Comparison of ENCODE assay signal across 17 cellular contexts in genomic region chrY:12546746-12547420, GRCh38.
DNase-seq lines count a peak whose midpoint lies in the region; ATAC-seq, FAIRE-seq and TF ChIP-seq lines count a peak whose summit lies in the region.
"Had no signal": no experiment of that assay in that cellular context is flagged by ENCODE, and none has a peak within 500 bp of the region (broad histone marks: within the 10 kb centered on the region; RNA-seq: fewer than 3 reads in every experiment).

No MANE protein-coding gene starts in this region.

- WGBS in mesendoderm (ENCODE audit: extremely low coverage, insufficient coverage, low lambda C conversion rate): no CpG with 5 or more reads among the region's 9 CpGs

- no peak overlapping the region; the same call in 1 of the 2 replicates for H3K4me3 Mint-ChIP-seq in HFFc6
- H3K4me3 Mint-ChIP-seq in stimulated activated naive CD8-positive, alpha-beta T cell treated with anti-CD3 and anti-CD28 coated beads, Interleukin-15, Interleukin-2, amounts not matched to agents 100 ng/mL and 50 ng/mL, for 24 hours: no peak overlapping the region
- H3K4me3 Mint-ChIP-seq: H9 had no signal

- no peaks in the 10 kb centered on the region for H3K79me2 ChIP-seq in mesendoderm (ENCODE audit: control insufficient read depth, insufficient read depth, low read length)

- no peaks in the 10 kb centered on the region for H3K79me1 ChIP-seq in mesendoderm (ENCODE audit: low read length)

- TF ChIP-seq CTCF in HFFc6 (IDR thresholded peaks at IDR 0.05) (no peak), D721Med (IDR thresholded peaks at IDR 0.05; ENCODE audit: insufficient read depth, missing control alignments) (no peak)

- no peaks in the 10 kb centered on the region; the same call in 1 of the 2 replicates for H3K9me3 Mint-ChIP-seq in HFFc6
- H3K9me3 Mint-ChIP-seq in stimulated activated naive CD8-positive, alpha-beta T cell treated with anti-CD3 and anti-CD28 coated beads, Interleukin-15, Interleukin-2, amounts not matched to agents 100 ng/mL and 50 ng/mL, for 24 hours: no peaks in the 10 kb centered on the region
- H3K9me3 Mint-ChIP-seq: H9 had no signal

- no peak overlapping the region for H3K4ac ChIP-seq in mesendoderm (ENCODE audit: low read depth, low read length)

- DNase-seq in activated CD4-positive, CD25-positive, alpha-beta regulatory T cell (lab: John Stamatoyannopoulos, UW): no peak
- DNase-seq in HFFc6 (no peak), mesendoderm (peak; percentile 23), GOT3 (lab: John Stamatoyannopoulos, UW) (no peak), D721Med (ENCODE audit: insufficient read length, low spot score) (no peak)
- no peak for DNase-seq in activated effector memory CD4-positive, alpha-beta T cell treated with Interleukin-2 at 50 U/mL for 16 hours
- DNase-seq: C1 segment of cervical spinal cord, H9, IMR-90, Kasumi-1, NCI-H1105 treated with DMSO at 0.1 percent for 48 hours, NCI-H187 treated with DMSO at 0.1 percent for 48 hours, NCI-H446 treated with DMSO at 0.1 percent for 48 hours, OCI-M1, SHP77 treated with DMSO at 0.1 percent for 48 hours had no signal

- peaks cover 15% of the 10 kb centered on the region; the same call in 1 of the 2 replicates for H3K36me3 Mint-ChIP-seq in HFFc6 (ENCODE audit: low read depth)
- no peaks in the 10 kb centered on the region for H3K36me3 Mint-ChIP-seq in stimulated activated naive CD8-positive, alpha-beta T cell treated with anti-CD3 and anti-CD28 coated beads, Interleukin-15, Interleukin-2, amounts not matched to agents 100 ng/mL and 50 ng/mL, for 24 hours (ENCODE audit: low read depth)

- H2BK5ac ChIP-seq in mesendoderm (ENCODE audit: low read length): no peak overlapping the region

- peaks cover 32% of the 10 kb centered on the region for H3K4me1 Mint-ChIP-seq in HFFc6 (ENCODE audit: low read depth)
- H3K4me1 Mint-ChIP-seq in stimulated activated naive CD8-positive, alpha-beta T cell treated with anti-CD3 and anti-CD28 coated beads, Interleukin-15, Interleukin-2, amounts not matched to agents 100 ng/mL and 50 ng/mL, for 24 hours (ENCODE audit: low read depth): peaks cover 18% of the 10 kb centered on the region
- H3K4me1 Mint-ChIP-seq: H9 had no signal

- H3K27me3 Mint-ChIP-seq in HFFc6 (ENCODE audit: insufficient read depth): no peaks in the 10 kb centered on the region; the same call in 1 of the 2 replicates
- no peaks in the 10 kb centered on the region for H3K27me3 Mint-ChIP-seq in stimulated activated naive CD8-positive, alpha-beta T cell treated with anti-CD3 and anti-CD28 coated beads, Interleukin-15, Interleukin-2, amounts not matched to agents 100 ng/mL and 50 ng/mL, for 24 hours

- H3K56ac ChIP-seq in mesendoderm (ENCODE audit: low read length): no peak overlapping the region

- H2BK120ac ChIP-seq in mesendoderm (ENCODE audit: low read depth, low read length): no peak overlapping the region

- no peak overlapping the region for H2BK15ac ChIP-seq in mesendoderm (replicated peaks; ENCODE audit: low read depth)

- H3K23ac ChIP-seq in mesendoderm (ENCODE audit: low read length): no peak overlapping the region

- no peak overlapping the region for H3K4me3 ChIP-seq in mesendoderm (ENCODE audit: low read length)

- no peaks in the 10 kb centered on the region for H3K36me3 ChIP-seq in mesendoderm (ENCODE audit: control insufficient read depth, insufficient read depth, low read length)

- no peak overlapping the region for H4K8ac ChIP-seq in mesendoderm (ENCODE audit: low read depth, low read length)

- no peak for FAIRE-seq in D721Med (lab: Jason Lieb, UNC)

- no peaks in the 10 kb centered on the region for H3K4me1 ChIP-seq in mesendoderm (ENCODE audit: control insufficient read depth, low read depth, low read length)

- H3K27ac ChIP-seq in mesendoderm (ENCODE audit: low read depth, low read length): no peak overlapping the region

- H3K27me3 ChIP-seq in mesendoderm (ENCODE audit: insufficient read depth, low read length, poor library complexity): no peaks in the 10 kb centered on the region

- no peak overlapping the region for H4K5ac ChIP-seq in mesendoderm (ENCODE audit: low read length)

- no peak overlapping the region for H3K4me2 ChIP-seq in mesendoderm (ENCODE audit: low read length)

- H3K18ac ChIP-seq in mesendoderm (ENCODE audit: low read length): no peak overlapping the region

- no peak overlapping the region for H2AK5ac ChIP-seq in mesendoderm (ENCODE audit: low read length)

- peak overlapping the region; percentile 62; the same call in 1 of the 2 replicates for H3K27ac Mint-ChIP-seq in HFFc6
- peak overlapping the region; percentile 36 for H3K27ac Mint-ChIP-seq in stimulated activated naive CD8-positive, alpha-beta T cell treated with anti-CD3 and anti-CD28 coated beads, Interleukin-15, Interleukin-2, amounts not matched to agents 100 ng/mL and 50 ng/mL, for 24 hours
- H3K27ac Mint-ChIP-seq: H9 had no signal

- no peak overlapping the region for H3K9ac ChIP-seq in mesendoderm (ENCODE audit: low read length)

- peak; percentile 60 to 61 for ATAC-seq in activated CD4-positive, CD25-positive, alpha-beta regulatory T cell treated with anti-CD3 and anti-CD28 coated beads, Interleukin-2, amount 50 U/mL, for 24 hours
